8 cellular contexts compared by ENCODE assay signal in the genomic region with DNA sequence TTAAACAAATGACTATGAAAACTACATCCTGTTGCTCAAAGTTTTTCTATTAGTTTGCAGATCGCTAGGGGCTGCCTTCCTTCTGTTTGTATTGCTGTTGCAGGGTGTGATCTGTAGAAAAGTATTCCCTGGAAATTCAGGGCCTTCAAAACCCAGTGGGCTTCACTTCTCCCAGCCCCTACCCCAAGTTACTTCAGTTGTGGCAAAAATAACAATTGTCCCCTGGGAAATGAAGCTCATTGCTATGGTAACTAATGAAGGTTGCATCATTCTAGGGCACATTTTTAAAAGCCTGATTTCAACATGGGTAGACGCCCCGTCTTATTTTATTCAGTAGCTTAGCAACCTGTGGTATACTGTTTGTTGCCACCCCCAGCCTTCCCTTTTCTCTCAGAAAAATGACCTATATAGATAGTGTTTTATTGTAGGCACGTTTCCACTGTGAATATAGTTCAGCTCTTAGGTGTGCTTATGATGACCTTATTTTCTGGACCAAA.
DNase-seq lines count a peak whose midpoint lies in the region; ATAC-seq, FAIRE-seq and TF ChIP-seq lines count a peak whose summit lies in the region.

No MANE protein-coding gene starts in this region.

- peaks cover 3% of the 10 kb centered on the region for H3K36me3 ChIP-seq in bronchial epithelial cell (ENCODE audit: control insufficient read depth, insufficient read depth, low read length)
- no peaks in the 10 kb centered on the region for H3K36me3 ChIP-seq in BE2C

- intact Hi-C loops in activated CD4-positive, alpha-beta T cell treated with anti-CD3 and anti-CD28 coated beads for 36 hours (cut with DNase I, micrococcal nuclease), result loop anchor here (1.0 to 10.0 kb wide), 3 partner anchors 60 to 120 kb away; a partner anchor contains a TSS

- peak overlapping the region; percentile 90 for H3K27ac Mint-ChIP-seq in activated CD4-positive, alpha-beta T cell treated with anti-CD3 and anti-CD28 coated beads for 36 hours
- H3K27ac Mint-ChIP-seq in memory B cell, result peak overlapping the region; percentile 98

- no peaks in the 10 kb centered on the region for H3K27me3 Mint-ChIP-seq in activated CD4-positive, alpha-beta T cell treated with anti-CD3 and anti-CD28 coated beads for 36 hours
- H3K27me3 Mint-ChIP-seq in memory B cell, result no peaks in the 10 kb centered on the region

- no peak for FAIRE-seq in bronchial epithelial cell (lab: Jason Lieb, UNC)

- H3K4me1 ChIP-seq in BE2C, result no peaks in the 10 kb centered on the region; the same call in 1 of the 2 replicates

- H3K4me1 Mint-ChIP-seq in activated CD4-positive, alpha-beta T cell treated with anti-CD3 and anti-CD28 coated beads for 36 hours, result peaks cover 43% of the 10 kb centered on the region
- peaks cover 45% of the 10 kb centered on the region for H3K4me1 Mint-ChIP-seq in memory B cell

- H3K4me3 ChIP-seq in bronchial epithelial cell (ENCODE audit: low read depth, low read length) (no peak overlapping the region), BE2C (ENCODE audit: low read depth, low read length) (no peak overlapping the region)

- H3K9me3 ChIP-seq in BE2C, result no peaks in the 10 kb centered on the region

- ATAC-seq in activated CD4-positive, alpha-beta T cell treated with anti-CD3 and anti-CD28 coated beads for 36 hours, result peak; percentile 48
- peak; percentile 94 for ATAC-seq in memory B cell (ENCODE audit: low read depth)
- no peak for ATAC-seq in GM21717 (IDR thresholded peaks at IDR 0.05; ENCODE audit: unreplicated experiment)

- TF ChIP-seq CTCF in bronchial epithelial cell (IDR thresholded peaks at IDR 0.05; ENCODE audit: insufficient read depth, low read length, severe bottlenecking) (no peak), BE2C (IDR thresholded peaks at IDR 0.05; ENCODE audit: low read depth, low read length) (no peak)

- DNase-seq in activated CD4-positive, alpha-beta T cell treated with anti-CD3 and anti-CD28 coated beads for 36 hours, result peak; percentile 24
- DNase-seq in activated CD4-positive, alpha-beta T cell treated with anti-CD3 and anti-CD28 coated beads for 48 hours, result no peak
- peak; percentile 88 to 98 for DNase-seq in NOMO-1 (lab: John Stamatoyannopoulos, UW; ENCODE audit: unreplicated experiment in 2 of 2)
- peak; percentile 61 for DNase-seq in bronchial epithelial cell (ENCODE audit: low read depth)
- DNase-seq in memory B cell (ENCODE audit: low spot score in 2 of 2), result peak; percentile 55 to 56
- no peak for DNase-seq in globus pallidus (ENCODE audit: low spot score)
- DNase-seq in BE2C, result no peak

- POLR2A ChIA-PET in activated CD4-positive, alpha-beta T cell treated with anti-CD3 and anti-CD28 coated beads for 36 hours (lab: Charles Lee), result interaction anchor here (0.6 to 1.9 kb wide), 7 partner anchors 11 to 191 kb away, joined by 3 to 4 read pairs (median 4); no protein-coding TSS in a partner anchor

- CTCF ChIA-PET in activated CD4-positive, alpha-beta T cell treated with anti-CD3 and anti-CD28 coated beads for 36 hours (lab: Charles Lee), result interaction anchor here (0.6 to 1.4 kb wide), 8 partner anchors 9 to 153 kb away, joined by 3 to 6 read pairs (median 4); no protein-coding TSS in a partner anchor

- no peaks in the 10 kb centered on the region for H3K9me3 Mint-ChIP-seq in activated CD4-positive, alpha-beta T cell treated with anti-CD3 and anti-CD28 coated beads for 36 hours (ENCODE audit: low read depth)
- no peaks in the 10 kb centered on the region for H3K9me3 Mint-ChIP-seq in memory B cell

- H3K36me3 Mint-ChIP-seq in activated CD4-positive, alpha-beta T cell treated with anti-CD3 and anti-CD28 coated beads for 36 hours (ENCODE audit: low read depth), result peaks cover 8% of the 10 kb centered on the region
- peaks cover 12% of the 10 kb centered on the region for H3K36me3 Mint-ChIP-seq in memory B cell

- H3K27me3 ChIP-seq in bronchial epithelial cell (ENCODE audit: control insufficient read depth, insufficient read depth, low read length), result no peaks in the 10 kb centered on the region
- no peaks in the 10 kb centered on the region for H3K27me3 ChIP-seq in BE2C

- peak overlapping the region; percentile 29 for H3K4me3 Mint-ChIP-seq in activated CD4-positive, alpha-beta T cell treated with anti-CD3 and anti-CD28 coated beads for 36 hours
- peak overlapping the region; percentile 80 for H3K4me3 Mint-ChIP-seq in memory B cell

Comparison
In these comparisons a context has a peak if more than half of its experiments do, and no peak if none do; other contexts are left out.
1. DNase-seq: peak in activated CD4-positive, alpha-beta T cell treated with anti-CD3 and anti-CD28 coated beads for 36 hours (single experiment), NOMO-1 (2 of 2), bronchial epithelial cell (single experiment) and memory B cell (2 of 2); none in activated CD4-positive, alpha-beta T cell treated with anti-CD3 and anti-CD28 coated beads for 48 hours (single experiment), globus pallidus (single experiment) and BE2C (single experiment).